In genomic region chr17:5111402-5112204, GRCh38 we compare ENCODE assay signal across 1 cellular context.
TF ChIP-seq lines count a peak whose summit lies in the region.

ZNF232 (minus strand) TSS chr17:5111878; CDS start chr17:5111822, 56 bp downstream.

TF ChIP-seq in HEK293, 187 proteins besides CTCF, POLR2A, EP300 and RAD21 (continued from another document and continues in another):
- TF ChIP-seq, protein P1, sequence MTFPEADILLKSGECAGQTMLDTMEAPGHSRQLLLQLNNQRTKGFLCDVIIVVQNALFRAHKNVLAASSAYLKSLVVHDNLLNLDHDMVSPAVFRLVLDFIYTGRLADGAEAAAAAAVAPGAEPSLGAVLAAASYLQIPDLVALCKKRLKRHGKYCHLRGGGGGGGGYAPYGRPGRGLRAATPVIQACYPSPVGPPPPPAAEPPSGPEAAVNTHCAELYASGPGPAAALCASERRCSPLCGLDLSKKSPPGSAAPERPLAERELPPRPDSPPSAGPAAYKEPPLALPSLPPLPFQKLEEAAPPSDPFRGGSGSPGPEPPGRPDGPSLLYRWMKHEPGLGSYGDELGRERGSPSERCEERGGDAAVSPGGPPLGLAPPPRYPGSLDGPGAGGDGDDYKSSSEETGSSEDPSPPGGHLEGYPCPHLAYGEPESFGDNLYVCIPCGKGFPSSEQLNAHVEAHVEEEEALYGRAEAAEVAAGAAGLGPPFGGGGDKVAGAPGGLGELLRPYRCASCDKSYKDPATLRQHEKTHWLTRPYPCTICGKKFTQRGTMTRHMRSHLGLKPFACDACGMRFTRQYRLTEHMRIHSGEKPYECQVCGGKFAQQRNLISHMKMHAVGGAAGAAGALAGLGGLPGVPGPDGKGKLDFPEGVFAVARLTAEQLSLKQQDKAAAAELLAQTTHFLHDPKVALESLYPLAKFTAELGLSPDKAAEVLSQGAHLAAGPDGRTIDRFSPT (tag by site-specific recombination; IDR thresholded peaks at IDR 0.05) = peak; percentile 85
- TF ChIP-seq ZNF184 (tag by site-specific recombination; IDR thresholded peaks at IDR 0.05) (no peak), ZNF580 (tag by site-specific recombination; IDR thresholded peaks at IDR 0.05) (peak; percentile 52; the same call in 1 of the 2 replicates), ZNF501 (tag by site-specific recombination; IDR thresholded peaks at IDR 0.05) (peak; percentile 52; the same call in 1 of the 2 replicates), ZNF404 (tag by site-specific recombination; IDR thresholded peaks at IDR 0.05) (no peak), PRDM10 (tag by site-specific recombination; IDR thresholded peaks at IDR 0.05) (no peak), MZF1 (tag by site-specific recombination; IDR thresholded peaks at IDR 0.05; ENCODE audit: borderline replicate concordance) (no peak), ZNF26 (tag by site-specific recombination; IDR thresholded peaks at IDR 0.05) (no peak), ATF2 (tag by site-specific recombination; IDR thresholded peaks at IDR 0.05; ENCODE audit: low read depth) (no peak), ZNF112 (tag by site-specific recombination; IDR thresholded peaks at IDR 0.05) (no peak), ZNF416 (tag by site-specific recombination; IDR thresholded peaks at IDR 0.05) (no peak), ZNF785 (tag by site-specific recombination; IDR thresholded peaks at IDR 0.05) (no peak), ZFP3 (tag by site-specific recombination; IDR thresholded peaks at IDR 0.05; ENCODE audit: low read depth) (no peak), ZNF610 (tag by site-specific recombination; IDR thresholded peaks at IDR 0.05; ENCODE audit: borderline replicate concordance) (no peak; the same call in 1 of the 2 replicates), ELK4 (IDR thresholded peaks at IDR 0.05; ENCODE audit: borderline replicate concordance, low read depth, low read length) (no peak), ZNF18 (tag by site-specific recombination; IDR thresholded peaks at IDR 0.05) (no peak), ZNF350 (tag by site-specific recombination; IDR thresholded peaks at IDR 0.05) (no peak), ZNF175 (tag by site-specific recombination; IDR thresholded peaks at IDR 0.05) (no peak), ZNF560 (tag by site-specific recombination; IDR thresholded peaks at IDR 0.05; ENCODE audit: borderline replicate concordance) (no peak), INSM2 (tag by site-specific recombination; IDR thresholded peaks at IDR 0.05) (0 out of 2 replicates have a peak, but pooled peaks have one; percentile 15), ZSCAN30 (tag by site-specific recombination; IDR thresholded peaks at IDR 0.05) (peak; percentile 90), YY1 (tag by site-specific recombination; IDR thresholded peaks at IDR 0.05) (no peak), SCRT2 (tag by site-specific recombination; IDR thresholded peaks at IDR 0.05) (no peak), ZNF114 (tag by site-specific recombination; IDR thresholded peaks at IDR 0.05) (no peak), TSHZ1 (tag by site-specific recombination; IDR thresholded peaks at IDR 0.05; ENCODE audit: borderline replicate concordance) (no peak), ZNF133 (tag by site-specific recombination; IDR thresholded peaks at IDR 0.05) (no peak), HOXC10 (CRISPR knock-in tag; IDR thresholded peaks at IDR 0.05) (no peak), ZNF624 (tag by site-specific recombination; IDR thresholded peaks at IDR 0.05) (no peak), ZNF146 (tag by site-specific recombination; IDR thresholded peaks at IDR 0.05) (no peak), ZNF132 (tag by site-specific recombination; IDR thresholded peaks at IDR 0.05; ENCODE audit: borderline replicate concordance) (no peak), ZNF561 (tag by site-specific recombination; IDR thresholded peaks at IDR 0.05; ENCODE audit: borderline replicate concordance) (peak; percentile 75; the same call in 1 of the 2 replicates), ZNF747 (tag by site-specific recombination; IDR thresholded peaks at IDR 0.05) (no peak), ZNF138 (tag by site-specific recombination; IDR thresholded peaks at IDR 0.05; ENCODE audit: borderline replicate concordance) (no peak)
- TF ChIP-seq, protein P2, sequence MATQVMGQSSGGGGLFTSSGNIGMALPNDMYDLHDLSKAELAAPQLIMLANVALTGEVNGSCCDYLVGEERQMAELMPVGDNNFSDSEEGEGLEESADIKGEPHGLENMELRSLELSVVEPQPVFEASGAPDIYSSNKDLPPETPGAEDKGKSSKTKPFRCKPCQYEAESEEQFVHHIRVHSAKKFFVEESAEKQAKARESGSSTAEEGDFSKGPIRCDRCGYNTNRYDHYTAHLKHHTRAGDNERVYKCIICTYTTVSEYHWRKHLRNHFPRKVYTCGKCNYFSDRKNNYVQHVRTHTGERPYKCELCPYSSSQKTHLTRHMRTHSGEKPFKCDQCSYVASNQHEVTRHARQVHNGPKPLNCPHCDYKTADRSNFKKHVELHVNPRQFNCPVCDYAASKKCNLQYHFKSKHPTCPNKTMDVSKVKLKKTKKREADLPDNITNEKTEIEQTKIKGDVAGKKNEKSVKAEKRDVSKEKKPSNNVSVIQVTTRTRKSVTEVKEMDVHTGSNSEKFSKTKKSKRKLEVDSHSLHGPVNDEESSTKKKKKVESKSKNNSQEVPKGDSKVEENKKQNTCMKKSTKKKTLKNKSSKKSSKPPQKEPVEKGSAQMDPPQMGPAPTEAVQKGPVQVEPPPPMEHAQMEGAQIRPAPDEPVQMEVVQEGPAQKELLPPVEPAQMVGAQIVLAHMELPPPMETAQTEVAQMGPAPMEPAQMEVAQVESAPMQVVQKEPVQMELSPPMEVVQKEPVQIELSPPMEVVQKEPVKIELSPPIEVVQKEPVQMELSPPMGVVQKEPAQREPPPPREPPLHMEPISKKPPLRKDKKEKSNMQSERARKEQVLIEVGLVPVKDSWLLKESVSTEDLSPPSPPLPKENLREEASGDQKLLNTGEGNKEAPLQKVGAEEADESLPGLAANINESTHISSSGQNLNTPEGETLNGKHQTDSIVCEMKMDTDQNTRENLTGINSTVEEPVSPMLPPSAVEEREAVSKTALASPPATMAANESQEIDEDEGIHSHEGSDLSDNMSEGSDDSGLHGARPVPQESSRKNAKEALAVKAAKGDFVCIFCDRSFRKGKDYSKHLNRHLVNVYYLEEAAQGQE (tag by site-specific recombination; IDR thresholded peaks at IDR 0.05) = no peak
